ENCODE assay signal across 1 cellular context in genomic region chr3:72496055-72496690, GRCh38.
TF ChIP-seq lines count a peak whose summit lies in the region.

No MANE protein-coding gene starts in this region.

TF ChIP-seq in GM12878, 131 proteins besides CTCF, POLR2A, EP300 and RAD21 (continued from another document):
- TF ChIP-seq MLLT1 (IDR thresholded peaks at IDR 0.05) = no peak
- 0 out of 2 replicates have a peak, but pooled peaks have one; percentile 14 for TF ChIP-seq RELB (IDR thresholded peaks at IDR 0.05; ENCODE audit: low read depth)
- no peak for TF ChIP-seq CEBPZ (IDR thresholded peaks at IDR 0.05; ENCODE audit: low read depth, low read length)
- TF ChIP-seq GATAD2B (conservative IDR thresholded peaks at IDR 0.05; ENCODE audit: low read depth) = no peak
- TF ChIP-seq IRF4 (IDR thresholded peaks at IDR 0.05; ENCODE audit: low read depth, low read length) = no peak
- TF ChIP-seq NR2F1 (conservative IDR thresholded peaks at IDR 0.05) = no peak
- no peak for TF ChIP-seq ZZZ3 (IDR thresholded peaks at IDR 0.05; ENCODE audit: control insufficient read depth, insufficient read length, low read depth)
- no peak for TF ChIP-seq ZNF217 (IDR thresholded peaks at IDR 0.05)
- no peak for TF ChIP-seq KLF5 (IDR thresholded peaks at IDR 0.05; ENCODE audit: partially characterized antibody)
- no peak for TF ChIP-seq YBX1 (IDR thresholded peaks at IDR 0.05)
- no peak for TF ChIP-seq EGR1 (IDR thresholded peaks at IDR 0.05; ENCODE audit: borderline replicate concordance in 1 of 2, low read depth in 2 of 2, low read length in 2 of 2)
- no peak for TF ChIP-seq ZNF384 (IDR thresholded peaks at IDR 0.05; ENCODE audit: borderline replicate concordance, low read depth, low read length)
- peak in 1 of 2 experiments; percentile 24; a peak in 1 of 4 replicates for TF ChIP-seq ETV6 (conservative IDR thresholded peaks at IDR 0.05 in 1 of 2, IDR thresholded peaks at IDR 0.05 in 1 of 2; ENCODE audit: borderline replicate concordance in 1 of 2, low read depth in 1 of 2)
- no peak for TF ChIP-seq CBX3 (IDR thresholded peaks at IDR 0.05; ENCODE audit: borderline replicate concordance, low read depth)
- TF ChIP-seq RBBP5 (conservative IDR thresholded peaks at IDR 0.05) = no peak
- TF ChIP-seq RUNX3 (IDR thresholded peaks at IDR 0.05; ENCODE audit: low read length) = no peak
- peak; percentile 19; the same call in 1 of the 2 replicates for TF ChIP-seq SPI1 (IDR thresholded peaks at IDR 0.05; ENCODE audit: borderline replicate concordance, insufficient read depth, low read depth, low read length)
- no peak for TF ChIP-seq SIX5 (IDR thresholded peaks at IDR 0.05; ENCODE audit: low read depth, low read length, severe bottlenecking)
- no peak for TF ChIP-seq IKZF1 (conservative IDR thresholded peaks at IDR 0.05)
- TF ChIP-seq MYC (IDR thresholded peaks at IDR 0.05; ENCODE audit: insufficient read depth, insufficient read length, insufficient replicate concordance, low read length, severe bottlenecking) = no peak
- TF ChIP-seq NBN (IDR thresholded peaks at IDR 0.05) = no peak
- TF ChIP-seq ZBTB11 (CRISPR knock-in tag; IDR thresholded peaks at IDR 0.05) = no peak
- no peak for TF ChIP-seq TCF7 (IDR thresholded peaks at IDR 0.05; ENCODE audit: borderline replicate concordance)
- no peak for TF ChIP-seq MAX (IDR thresholded peaks at IDR 0.05; ENCODE audit: low read depth, low read length)
- no peak for TF ChIP-seq ELK1 (IDR thresholded peaks at IDR 0.05; ENCODE audit: low read depth, low read length)
- TF ChIP-seq REST (IDR thresholded peaks at IDR 0.05; ENCODE audit: low read depth, low read length) = no peak
